Comparison of ENCODE assay signal across 9 cellular contexts in the genomic region with DNA sequence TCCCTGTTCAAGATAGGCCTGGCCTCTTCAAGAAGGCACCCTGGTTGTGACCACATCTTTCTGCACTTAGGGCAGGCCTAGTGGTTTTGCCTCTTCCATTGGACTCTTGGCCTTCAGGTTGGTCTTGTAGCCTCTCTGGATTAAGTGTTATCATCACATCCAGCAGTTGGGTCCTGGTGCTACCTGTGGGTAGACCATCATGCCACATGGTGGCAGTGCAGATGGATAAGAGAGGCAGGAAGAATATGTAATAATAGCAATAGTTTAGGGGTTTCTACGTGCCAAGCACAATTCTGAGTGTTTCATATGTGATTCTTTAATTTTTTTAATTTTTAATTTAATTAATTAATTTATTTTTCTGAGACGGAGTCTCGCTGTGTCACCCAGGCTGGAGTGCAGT. TPM values are rescaled to one million over a fixed set of nuclear protein-coding genes. Genes with fewer than 3 reads are reported as not detected.
DNase-seq lines count a peak whose midpoint lies in the region; ATAC-seq and TF ChIP-seq lines count a peak whose summit lies in the region.
"Had no signal": no experiment of that assay in that cellular context is flagged by ENCODE, and none has a peak within 500 bp of the region (broad histone marks: within the 10 kb centered on the region; RNA-seq: fewer than 3 reads in every experiment).

No MANE protein-coding gene starts in this region.

- no peak overlapping the region for H3K27ac ChIP-seq in mesendoderm (ENCODE audit: low read depth, low read length)

- no peaks in the 10 kb centered on the region for H3K36me3 Mint-ChIP-seq in activated T-cell treated with anti-CD3 and anti-CD28 coated beads, Interleukin-2, amount 50 U/mL, for 4 hours (ENCODE audit: insufficient read depth)
- peaks cover 16% of the 10 kb centered on the region for H3K36me3 Mint-ChIP-seq in WTC11

- H3K4me1 ChIP-seq in mesendoderm (ENCODE audit: control insufficient read depth, low read depth, low read length), result no peaks in the 10 kb centered on the region

- no peak overlapping the region for H2BK120ac ChIP-seq in mesendoderm (ENCODE audit: low read depth, low read length)

- no peaks in the 10 kb centered on the region for H3K36me3 ChIP-seq in mesendoderm (ENCODE audit: control insufficient read depth, insufficient read depth, low read length)

- no peak overlapping the region for H2BK15ac ChIP-seq in mesendoderm (replicated peaks; ENCODE audit: low read depth)

- no peak overlapping the region for H3K4me3 Mint-ChIP-seq in activated T-cell treated with anti-CD3 and anti-CD28 coated beads, Interleukin-2, amount 50 U/mL, for 4 hours
- no peak overlapping the region for H3K4me3 Mint-ChIP-seq in WTC11

- H3K56ac ChIP-seq in mesendoderm (ENCODE audit: low read length), result no peak overlapping the region

- CTCF ChIA-PET in WTC11 (lab: Charles Lee), result interaction anchor here (0.6 kb wide), 1 partner anchor 59 kb away, joined by 3 read pairs; no protein-coding TSS in a partner anchor

- no peak overlapping the region for H2AK5ac ChIP-seq in mesendoderm (ENCODE audit: low read length)

- H2BK5ac ChIP-seq in mesendoderm (ENCODE audit: low read length), result no peak overlapping the region

- no peaks in the 10 kb centered on the region for H3K79me2 ChIP-seq in mesendoderm (ENCODE audit: control insufficient read depth, insufficient read depth, low read length)

- peaks cover 5% of the 10 kb centered on the region for H3K9me3 Mint-ChIP-seq in activated T-cell treated with anti-CD3 and anti-CD28 coated beads, Interleukin-2, amount 50 U/mL, for 4 hours
- peaks cover 17% of the 10 kb centered on the region for H3K9me3 Mint-ChIP-seq in WTC11

- WGBS in mesendoderm (ENCODE audit: extremely low coverage, insufficient coverage, low lambda C conversion rate), result no CpG with 5 or more reads among the region's 3 CpGs

- H3K23ac ChIP-seq in mesendoderm (ENCODE audit: low read length), result no peak overlapping the region

- H3K27me3 Mint-ChIP-seq in activated T-cell treated with anti-CD3 and anti-CD28 coated beads, Interleukin-2, amount 50 U/mL, for 4 hours (ENCODE audit: low read depth), result peaks cover 12% of the 10 kb centered on the region
- H3K27me3 Mint-ChIP-seq in WTC11 (ENCODE audit: low read depth), result no peaks in the 10 kb centered on the region

- H4K5ac ChIP-seq in mesendoderm (ENCODE audit: low read length), result no peak overlapping the region

- H3K27ac Mint-ChIP-seq in WTC11, result no peak overlapping the region

- H3K18ac ChIP-seq in mesendoderm (ENCODE audit: low read length), result no peak overlapping the region

- no peaks in the 10 kb centered on the region for H3K4me1 Mint-ChIP-seq in activated T-cell treated with anti-CD3 and anti-CD28 coated beads, Interleukin-2, amount 50 U/mL, for 4 hours (ENCODE audit: low read depth)
- peaks cover 6% of the 10 kb centered on the region; the same call in 1 of the 2 replicates for H3K4me1 Mint-ChIP-seq in WTC11

- H3K4me2 ChIP-seq in mesendoderm (ENCODE audit: low read length), result no peak overlapping the region

- DNase-seq in activated T-cell treated with anti-CD3 and anti-CD28 coated beads, Interleukin-2, amount 50 U/mL, for 1 hour, result peak; percentile 26
- no peak for DNase-seq in activated T-cell treated with anti-CD3 and anti-CD28 coated beads, Interleukin-2, amount 50 U/mL, for 4 hours
- peak; percentile 34 for DNase-seq in WTC11 (ENCODE audit: low spot score)
- DNase-seq in mesendoderm, result peak; percentile 60
- DNase-seq in superior temporal gyrus (ENCODE audit: extremely low spot score), result no peak
- no peak for DNase-seq in AG08396 (ENCODE audit: low spot score)

- no peak; the same call in 1 of the 2 replicates for TF ChIP-seq CTCF in WTC11 (IDR thresholded peaks at IDR 0.05)

- no peaks in the 10 kb centered on the region for H3K27me3 ChIP-seq in mesendoderm (ENCODE audit: insufficient read depth, low read length, poor library complexity)

- H3K79me1 ChIP-seq in mesendoderm (ENCODE audit: low read length), result no peaks in the 10 kb centered on the region

- no peak for ATAC-seq in activated T-cell treated with anti-CD3 and anti-CD28 coated beads, Interleukin-2, amount 50 U/mL, for 4 hours
- ATAC-seq in HG03280 (IDR thresholded peaks at IDR 0.05; ENCODE audit: unreplicated experiment), result peak; percentile 55
- peak; percentile 73 for ATAC-seq in WTC11
- ATAC-seq in HG02763 (IDR thresholded peaks at IDR 0.05; ENCODE audit: unreplicated experiment), result no peak

- no peak overlapping the region for H3K4me3 ChIP-seq in mesendoderm (ENCODE audit: low read length)

- H4K8ac ChIP-seq in mesendoderm (ENCODE audit: low read depth, low read length), result no peak overlapping the region

- H3K4ac ChIP-seq in mesendoderm (ENCODE audit: low read depth, low read length), result no peak overlapping the region

- POLR2A ChIA-PET in WTC11 (lab: Charles Lee), result no interaction called here

- no peak overlapping the region for H3K9ac ChIP-seq in mesendoderm (ENCODE audit: low read length)

TF ChIP-seq in WTC11, 78 proteins besides CTCF, POLR2A, EP300 and RAD21 (continues in another document):
- TF ChIP-seq HMGXB4 (CRISPR knock-in tag; IDR thresholded peaks at IDR 0.05) (no peak), AFF4 (CRISPR knock-in tag; IDR thresholded peaks at IDR 0.05; ENCODE audit: borderline replicate concordance) (no peak), OVOL2 (CRISPR knock-in tag; IDR thresholded peaks at IDR 0.05; ENCODE audit: borderline replicate concordance) (no peak), NR2C2 (CRISPR knock-in tag; IDR thresholded peaks at IDR 0.05) (no peak), RELA (CRISPR knock-in tag; IDR thresholded peaks at IDR 0.05; ENCODE audit: borderline replicate concordance) (no peak), IRF2 (CRISPR knock-in tag; IDR thresholded peaks at IDR 0.05; ENCODE audit: borderline replicate concordance, low read depth) (no peak), JAZF1 (CRISPR knock-in tag; IDR thresholded peaks at IDR 0.05) (no peak)
- TF ChIP-seq, protein P1, sequence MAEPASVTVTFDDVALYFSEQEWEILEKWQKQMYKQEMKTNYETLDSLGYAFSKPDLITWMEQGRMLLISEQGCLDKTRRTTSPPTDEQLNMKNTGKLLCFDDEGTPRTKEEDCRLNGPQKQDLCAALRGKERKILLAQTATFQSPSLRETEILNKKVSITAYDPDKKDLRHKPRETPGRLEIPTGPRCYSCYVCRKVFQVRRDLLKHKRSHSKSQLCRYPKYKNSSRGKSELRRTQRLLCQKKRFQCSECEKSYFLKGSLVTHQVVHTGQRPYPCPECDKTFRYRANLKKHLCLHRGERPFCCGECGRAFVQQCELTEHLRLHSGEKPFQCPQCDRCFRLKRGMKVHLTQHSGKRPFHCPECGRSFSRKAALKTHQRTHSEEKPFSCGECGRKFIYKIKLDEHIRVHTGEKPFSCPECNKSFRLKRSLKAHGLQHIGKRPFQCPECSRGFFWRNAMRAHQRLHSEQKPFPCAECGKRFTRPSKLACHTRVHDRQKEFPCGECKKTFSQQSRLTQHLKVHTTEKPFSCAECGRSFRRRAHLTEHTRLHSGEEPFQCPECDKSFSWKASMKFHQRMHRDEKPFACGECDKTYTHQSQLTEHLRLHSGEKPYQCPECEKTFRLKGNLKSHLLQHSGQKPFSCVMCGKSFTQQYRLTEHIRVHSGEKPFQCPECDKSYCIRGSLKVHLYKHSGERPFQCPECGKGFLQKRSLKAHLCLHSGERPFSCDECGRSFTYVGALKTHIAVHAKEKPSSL (CRISPR knock-in tag; conservative IDR thresholded peaks at IDR 0.05), result no peak

RNA-seq across cellular contexts. Expression of gene SNRPB2, which starts 28.5 kb away (rescaled TPM):
- 100 to 1,000 TPM; 147 to 166 (median 158) TPM for total RNA-seq in activated T-cell treated with anti-CD3 and anti-CD28 coated beads, Interleukin-2, amount 50 U/mL, for 4 hours
- total RNA-seq in WTC11 (2021), result 76.0 to 88.3 TPM (median 76.5 TPM) in 3 replicates
- polyA plus RNA-seq in mesendoderm (2013, experiment 1 of 2), result 216 TPM
- 214 TPM for polyA plus RNA-seq in mesendoderm (2013, experiment 2 of 2)

RNA-seq across cellular contexts. Expression of gene OTOR, which starts 46.9 kb away (rescaled TPM):
- not detected for total RNA-seq in activated T-cell treated with anti-CD3 and anti-CD28 coated beads, Interleukin-2, amount 50 U/mL, for 4 hours
- not detected in 3 replicates for total RNA-seq in WTC11 (2021)
- polyA plus RNA-seq in mesendoderm (2013, experiment 1 of 2), result 0.03 TPM
- 0.04 TPM for polyA plus RNA-seq in mesendoderm (2013, experiment 2 of 2)
- polyA plus RNA-seq: keratinocyte had no signal

Comparison
In these comparisons a context has a peak if more than half of its experiments do, and no peak if none do; other contexts are left out.
1. DNase-seq: peak in activated T-cell treated with anti-CD3 and anti-CD28 coated beads, Interleukin-2, amount 50 U/mL, for 1 hour (single experiment), WTC11 (single experiment) and mesendoderm (single experiment); none in activated T-cell treated with anti-CD3 and anti-CD28 coated beads, Interleukin-2, amount 50 U/mL, for 4 hours (single experiment), superior temporal gyrus (single experiment) and AG08396 (single experiment).
2. ATAC-seq: peak in HG03280 (single experiment) and WTC11 (single experiment); none in activated T-cell treated with anti-CD3 and anti-CD28 coated beads, Interleukin-2, amount 50 U/mL, for 4 hours (0 of 2) and HG02763 (single experiment).